In genomic region chr12:65690477-65690876, GRCh38 we compare ENCODE assay signal across 20 cellular contexts.
DNase-seq lines count a peak whose midpoint lies in the region; ATAC-seq, FAIRE-seq and TF ChIP-seq lines count a peak whose summit lies in the region.
"Had no signal": no experiment of that assay in that cellular context is flagged by ENCODE, and none has a peak within 500 bp of the region (broad histone marks: within the 10 kb centered on the region; RNA-seq: fewer than 3 reads in every experiment).

No MANE protein-coding gene starts in this region.

- H3K4me3 Mint-ChIP-seq in astrocyte (ENCODE audit: unreplicated experiment) (no peak overlapping the region), nephron progenitor cell (no peak overlapping the region), glutamatergic neuron (ENCODE audit: unreplicated experiment) (no peak overlapping the region)
- H3K4me3 Mint-ChIP-seq: CD4-positive, CD25-positive, alpha-beta regulatory T cell; CD8-positive, alpha-beta T cell; GM23338; H9 had no signal

- peak; percentile 37 for FAIRE-seq in astrocyte (lab: Jason Lieb, UNC)
- FAIRE-seq: D721Med, GM12878, GM19239 had no signal

- H3K4me1 ChIP-seq in HEK293 (ENCODE audit: control insufficient read depth, insufficient read depth, low read length) = peaks cover 9% of the 10 kb centered on the region
- H3K4me1 ChIP-seq in astrocyte (ENCODE audit: insufficient read depth, low read length) = peaks cover 11% of the 10 kb centered on the region
- H3K4me1 ChIP-seq in MM.1S (ENCODE audit: low read length) = no peaks in the 10 kb centered on the region

- H3K36me3 Mint-ChIP-seq in astrocyte (ENCODE audit: low read depth, unreplicated experiment) (no peaks in the 10 kb centered on the region), nephron progenitor cell (ENCODE audit: low read depth) (peaks cover 6% of the 10 kb centered on the region), glutamatergic neuron (ENCODE audit: unreplicated experiment) (no peaks in the 10 kb centered on the region)
- H3K36me3 Mint-ChIP-seq: CD4-positive, CD25-positive, alpha-beta regulatory T cell; CD8-positive, alpha-beta T cell had no signal

- POLR2A ChIA-PET in HEK293 (lab: Yijun Ruan, JAX) = no interaction called here

- H3K79me2 ChIP-seq in astrocyte (ENCODE audit: insufficient read depth, low read length) (no peaks in the 10 kb centered on the region), MM.1S (ENCODE audit: low read length) (no peaks in the 10 kb centered on the region)

- H3K27ac ChIP-seq in HEK293 (ENCODE audit: extremely low read depth, low read depth, low read length) = no peak overlapping the region
- no peak overlapping the region for H3K27ac ChIP-seq in astrocyte (ENCODE audit: low read depth, low read length)
- H3K27ac ChIP-seq in MM.1S (ENCODE audit: low read length) = no peak overlapping the region

- no peak overlapping the region for H3K27ac Mint-ChIP-seq in astrocyte (ENCODE audit: unreplicated experiment)
- peak overlapping the region; percentile 40 for H3K27ac Mint-ChIP-seq in nephron progenitor cell
- no peak overlapping the region for H3K27ac Mint-ChIP-seq in glutamatergic neuron (ENCODE audit: unreplicated experiment)
- H3K27ac Mint-ChIP-seq: CD4-positive, CD25-positive, alpha-beta regulatory T cell; CD8-positive, alpha-beta T cell; GM23338; H9 had no signal

- no peaks in the 10 kb centered on the region for H3F3A ChIP-seq in MM.1S (ENCODE audit: insufficient read depth, low read length)

- CTCF ChIA-PET in HEK293 (lab: Yijun Ruan, JAX) = interaction anchor here (1.0 to 1.4 kb wide), 2 partner anchors 8 to 88 kb away, joined by 4 to 7 read pairs; no protein-coding TSS in a partner anchor

- H3K27me3 Mint-ChIP-seq in astrocyte (ENCODE audit: low read depth, unreplicated experiment) (no peaks in the 10 kb centered on the region), nephron progenitor cell (ENCODE audit: low read depth, poor library complexity) (no peaks in the 10 kb centered on the region), glutamatergic neuron (ENCODE audit: unreplicated experiment) (no peaks in the 10 kb centered on the region)
- H3K27me3 Mint-ChIP-seq: CD4-positive, CD25-positive, alpha-beta regulatory T cell had no signal

- H3K9me3 ChIP-seq in HEK293 (ENCODE audit: control insufficient read depth, insufficient read depth, low read depth, low read length) (no peaks in the 10 kb centered on the region), astrocyte (ENCODE audit: insufficient read depth, low read depth, low read length) (no peaks in the 10 kb centered on the region), MM.1S (replicated peaks; ENCODE audit: insufficient read depth, low read length) (no peaks in the 10 kb centered on the region)

- H3K9ac ChIP-seq in astrocyte (ENCODE audit: low read length) (no peak overlapping the region), MM.1S (ENCODE audit: low read length) (no peak overlapping the region)

- ATAC-seq in HG02642 (IDR thresholded peaks at IDR 0.05; ENCODE audit: poor library complexity, unreplicated experiment) = no peak
- ATAC-seq: CD8-positive, alpha-beta T cell; GM12878; GM23338 had no signal

- H4K20me1 ChIP-seq in astrocyte (ENCODE audit: insufficient read depth, low read length) = no peaks in the 10 kb centered on the region
- no peaks in the 10 kb centered on the region for H4K20me1 ChIP-seq in MM.1S (ENCODE audit: insufficient read depth, low read length)

- H3K27me3 ChIP-seq in astrocyte (ENCODE audit: insufficient read depth, low read length) (no peaks in the 10 kb centered on the region), MM.1S (replicated peaks; ENCODE audit: insufficient read depth, low read length) (no peaks in the 10 kb centered on the region)

- H3K36me3 ChIP-seq in HEK293 (ENCODE audit: control insufficient read depth in 2 of 2, insufficient read depth in 1 of 2, low read length in 2 of 2) (no peaks in the 10 kb centered on the region), astrocyte (ENCODE audit: insufficient read depth, low read length) (no peaks in the 10 kb centered on the region), MM.1S (replicated peaks; ENCODE audit: insufficient read depth, low read length) (no peaks in the 10 kb centered on the region)

- H3K9me2 ChIP-seq in MM.1S (replicated peaks; ENCODE audit: insufficient read depth, low read length) = no peaks in the 10 kb centered on the region

- H2AFZ ChIP-seq in astrocyte (ENCODE audit: low read depth, low read length) (no peak overlapping the region), MM.1S (ENCODE audit: low read length) (no peak overlapping the region)
- H2AFZ ChIP-seq: GM23338 had no signal

- DNase-seq in COLO829 (ENCODE audit: low spot score) (peak; percentile 51), astrocyte (ENCODE audit: low read depth) (no peak), nephron progenitor cell (no peak), MM.1S (no peak), glutamatergic neuron (no peak), CD1c-positive myeloid dendritic cell (ENCODE audit: extremely low spot score) (no peak)
- DNase-seq: C1 segment of cervical spinal cord; CD4-positive, CD25-positive, alpha-beta regulatory T cell; CD8-positive, alpha-beta T cell; DMS 273 treated with DMSO at 0.1 percent for 48 hours; DMS79; EL; GDM1; H9 had no signal

- peaks cover 32% of the 10 kb centered on the region for H3K4me1 Mint-ChIP-seq in astrocyte (ENCODE audit: low read depth, unreplicated experiment)
- H3K4me1 Mint-ChIP-seq in nephron progenitor cell = peaks cover 13% of the 10 kb centered on the region
- H3K4me1 Mint-ChIP-seq in glutamatergic neuron (ENCODE audit: low read depth, unreplicated experiment) = no peaks in the 10 kb centered on the region
- H3K4me1 Mint-ChIP-seq: CD4-positive, CD25-positive, alpha-beta regulatory T cell had no signal

- H3K4me3 ChIP-seq in HEK293 (ENCODE audit: low read depth, low read length) (no peak overlapping the region), astrocyte (ENCODE audit: insufficient read depth, low read depth, low read length) (no peak overlapping the region), MM.1S (ENCODE audit: low read length) (no peak overlapping the region)
- H3K4me3 ChIP-seq: GM12878, GM23338 had no signal

- TF ChIP-seq CTCF in HEK293 (tag by site-specific recombination; IDR thresholded peaks at IDR 0.05) = no peak
- TF ChIP-seq CTCF in astrocyte (IDR thresholded peaks at IDR 0.05; ENCODE audit: insufficient read depth, low read depth, low read length) = no peak
- no peak for TF ChIP-seq CTCF in nephron progenitor cell (IDR thresholded peaks at IDR 0.05)
- TF ChIP-seq CTCF in MM.1S (IDR thresholded peaks at IDR 0.05; ENCODE audit: low read length) = no peak
- no peak for TF ChIP-seq CTCF in glutamatergic neuron (IDR thresholded peaks at IDR 0.05; ENCODE audit: partially characterized antibody, unreplicated experiment)

- H3K4me2 ChIP-seq in astrocyte (ENCODE audit: low read length) = no peak overlapping the region
- no peak overlapping the region for H3K4me2 ChIP-seq in MM.1S (ENCODE audit: low read depth, low read length)
- H3K4me2 ChIP-seq: GM23338 had no signal

- H3K9me3 Mint-ChIP-seq in astrocyte (ENCODE audit: unreplicated experiment) (no peaks in the 10 kb centered on the region), nephron progenitor cell (peaks cover 17% of the 10 kb centered on the region), glutamatergic neuron (ENCODE audit: unreplicated experiment) (no peaks in the 10 kb centered on the region)
- H3K9me3 Mint-ChIP-seq: CD8-positive, alpha-beta T cell; GM23338 had no signal

TF ChIP-seq in HEK293, 187 proteins besides CTCF, POLR2A, EP300 and RAD21:
- TF ChIP-seq ZFP3 (tag by site-specific recombination; IDR thresholded peaks at IDR 0.05; ENCODE audit: low read depth) (no peak), ZNF169 (tag by site-specific recombination; IDR thresholded peaks at IDR 0.05) (no peak), FEZF1 (tag by site-specific recombination; IDR thresholded peaks at IDR 0.05) (peak; percentile 58), ZSCAN23 (tag by site-specific recombination; IDR thresholded peaks at IDR 0.05) (no peak), ZNF280C (tag by site-specific recombination; IDR thresholded peaks at IDR 0.05) (no peak)
TF ChIP-seq in HEK293: peak in this region for 1.
